Comparison of ENCODE assay signal across 14 cellular contexts in genomic region chr11:101553891-101554292, GRCh38. TPM values are rescaled to one million over a fixed set of nuclear protein-coding genes. Genes with fewer than 3 reads are reported as not detected.
DNase-seq lines count a peak whose midpoint lies in the region; ATAC-seq, FAIRE-seq and TF ChIP-seq lines count a peak whose summit lies in the region.
"Had no signal": no experiment of that assay in that cellular context is flagged by ENCODE, and none has a peak within 500 bp of the region (broad histone marks: within the 10 kb centered on the region; RNA-seq: fewer than 3 reads in every experiment).

No MANE protein-coding gene starts in this region.

- peak overlapping the region in 3 of 4 donors; percentile 1 to 41 (median 12) for H3K27ac ChIP-seq in esophagus muscularis mucosa (replicated peaks in 1 of 4)
- H3K27ac ChIP-seq in kidney (ENCODE audit: low read depth in 2 of 2, low read length in 2 of 2): no peak overlapping the region

- FAIRE-seq in kidney (lab: Jason Lieb, UNC): no peak
- FAIRE-seq: D721Med, keratinocyte had no signal

- intact Hi-C loops in esophagus muscularis mucosa (cut with DNase I) (no loop called here), kidney (cut with DNase I) (no loop called here)

- ATAC-seq in GM18517 (IDR thresholded peaks at IDR 0.05; ENCODE audit: unreplicated experiment) (peak; percentile 99), GM21619 (IDR thresholded peaks at IDR 0.05; ENCODE audit: unreplicated experiment) (peak; percentile 98), HG03342 (IDR thresholded peaks at IDR 0.05; ENCODE audit: unreplicated experiment) (peak; percentile 99)

- no peaks in the 10 kb centered on the region for H3K9me3 ChIP-seq in esophagus muscularis mucosa
- no peaks in the 10 kb centered on the region for H3K9me3 ChIP-seq in kidney (ENCODE audit: control insufficient read depth in 1 of 2, low read length in 2 of 2)
- H3K9me3 ChIP-seq: HAP-1 had no signal

- H3K27me3 ChIP-seq in esophagus muscularis mucosa: no peaks in the 10 kb centered on the region

- TF ChIP-seq CTCF in esophagus muscularis mucosa (IDR thresholded peaks at IDR 0.05): no peak
- TF ChIP-seq CTCF in kidney (IDR thresholded peaks at IDR 0.05; ENCODE audit: borderline replicate concordance, extremely low read depth, insufficient read depth): no peak

- TF ChIP-seq POLR2A in esophagus muscularis mucosa (IDR thresholded peaks at IDR 0.05; ENCODE audit: low read depth): no peak

- TF ChIP-seq EP300 in esophagus muscularis mucosa (IDR thresholded peaks at IDR 0.05): no peak

- H3K36me3 ChIP-seq in esophagus muscularis mucosa (no peaks in the 10 kb centered on the region), kidney (ENCODE audit: control insufficient read depth in 1 of 2, insufficient read depth in 2 of 2, low read length in 2 of 2) (no peaks in the 10 kb centered on the region)
- H3K36me3 ChIP-seq: HAP-1 had no signal

- no peak overlapping the region for H3K9ac ChIP-seq in kidney (ENCODE audit: low read length in 2 of 2)

- 26% methylated on average over 3 of the region's 3 CpGs for WGBS in esophagus muscularis mucosa

- H3K4me1 ChIP-seq in esophagus muscularis mucosa: peaks cover 0 to 33% (median 26%) of the 10 kb centered on the region in 4 donors
- H3K4me1 ChIP-seq in kidney (ENCODE audit: control insufficient read depth in 1 of 2, insufficient read depth in 1 of 2, low read depth in 1 of 2, low read length in 2 of 2): no peaks in the 10 kb centered on the region

- no peak for DNase-seq in esophagus muscularis mucosa (ENCODE audit: extremely low spot score)
- no peak for DNase-seq in cortex of kidney (lab: John Stamatoyannopoulos, UW)
- DNase-seq in activated T-cell treated with anti-CD3 and anti-CD28 coated beads, Interleukin-2, amount 50 U/mL, for 48 hours: no peak
- no peak for DNase-seq in NCI-H1092 (lab: John Stamatoyannopoulos, UW)
- DNase-seq in kidney: no peak
- DNase-seq: effector memory CD4-positive, alpha-beta T cell; NCI-H187; posterior cingulate gyrus had no signal

- H3K4me3 ChIP-seq in esophagus muscularis mucosa (no peak overlapping the region), kidney (ENCODE audit: low read length in 2 of 2) (no peak overlapping the region)
- H3K4me3 ChIP-seq: HAP-1 had no signal

RNA-seq across cellular contexts. Expression of gene TRPC6, which starts 29.9 kb away (rescaled TPM):
- total RNA-seq in esophagus muscularis mucosa: 10 to 100 TPM; 55.5 to 77.3 (median 65.8) TPM
- total RNA-seq in kidney: 1.4 TPM
- 1.3 TPM for polyA plus RNA-seq in kidney (ENCODE audit: insufficient read depth, low read depth, low replicate concordance)

Comparison
In these comparisons a context has a peak if more than half of its experiments do, and no peak if none do; other contexts are left out.
1. H3K27ac ChIP-seq: peak in esophagus muscularis mucosa (3 of 4); none in kidney (0 of 2).
2. RNA of gene TRPC6, which starts 29.9 kb away (total RNA-seq): 55.5 to 77.3 TPM in esophagus muscularis mucosa; 1.4 TPM in kidney (single experiment); every median in the first group is over 10 times any median in the second.
3. Peak in every context shown above with its lines, with median percentiles within 50 percentile points of each other: ATAC-seq.